In the genomic region with DNA sequence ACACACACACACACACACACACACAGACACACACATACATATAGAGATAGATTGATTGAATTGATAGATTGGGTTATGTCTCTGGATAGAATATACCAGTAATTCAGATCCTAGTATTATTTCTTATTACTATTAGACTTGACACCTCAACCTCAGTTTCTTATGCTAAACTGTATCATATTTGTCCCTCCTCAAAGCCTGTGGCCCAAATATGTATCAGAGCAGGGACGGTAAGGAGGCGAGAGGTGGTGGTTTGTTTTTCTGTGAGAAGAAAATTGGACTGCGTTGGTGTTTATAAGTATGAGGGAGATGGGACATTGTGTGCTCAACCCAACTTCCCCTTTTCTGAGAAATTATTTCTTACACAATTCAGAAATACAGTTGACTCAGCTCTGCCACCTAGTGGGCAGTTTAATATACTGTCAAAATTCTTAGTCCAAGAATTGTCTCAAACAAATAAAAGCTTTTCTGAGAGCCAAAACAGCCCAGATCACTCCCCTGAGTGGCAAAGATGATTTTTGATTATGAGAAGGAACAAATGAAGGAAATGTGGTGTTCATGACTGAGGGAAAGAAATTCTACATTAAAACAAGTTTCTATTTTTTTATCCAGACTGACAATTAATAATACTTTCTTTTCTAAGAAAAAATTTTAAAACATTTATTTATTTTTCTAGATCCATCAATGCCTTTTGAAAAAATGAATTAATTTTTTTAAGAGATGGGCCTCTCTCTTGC, we compare ENCODE assay signal across 1 cellular context.
TF ChIP-seq lines count a peak whose summit lies in the region.

No MANE protein-coding gene starts in this region.

TF ChIP-seq in HepG2, 621 proteins besides CTCF, POLR2A, EP300 and RAD21 (continued from another document):
- TF ChIP-seq MAFF (IDR thresholded peaks at IDR 0.05; ENCODE audit: low read depth, low read length) (peak; percentile 39; the same call in 1 of the 2 replicates), ZNF883 (CRISPR knock-in tag; IDR thresholded peaks at IDR 0.05; ENCODE audit: not compliant biosample characterization) (no peak), PPARG (CRISPR knock-in tag; conservative IDR thresholded peaks at IDR 0.05) (no peak), GATAD1 (CRISPR knock-in tag; IDR thresholded peaks at IDR 0.05) (no peak), ZIK1 (CRISPR knock-in tag; IDR thresholded peaks at IDR 0.05; ENCODE audit: borderline replicate concordance, low read depth) (no peak), ADNP (CRISPR knock-in tag; IDR thresholded peaks at IDR 0.05) (no peak), NKX3-1 (CRISPR knock-in tag; IDR thresholded peaks at IDR 0.05) (no peak), ZNF326 (CRISPR knock-in tag; IDR thresholded peaks at IDR 0.05; ENCODE audit: borderline replicate concordance) (no peak), ZNF563 (CRISPR knock-in tag; IDR thresholded peaks at IDR 0.05) (no peak), REXO4 (CRISPR knock-in tag; IDR thresholded peaks at IDR 0.05; ENCODE audit: borderline replicate concordance) (no peak), TAF15 (IDR thresholded peaks at IDR 0.05; ENCODE audit: low read depth, low read length, poor library complexity, severe bottlenecking) (no peak)
- TF ChIP-seq, protein P1, sequence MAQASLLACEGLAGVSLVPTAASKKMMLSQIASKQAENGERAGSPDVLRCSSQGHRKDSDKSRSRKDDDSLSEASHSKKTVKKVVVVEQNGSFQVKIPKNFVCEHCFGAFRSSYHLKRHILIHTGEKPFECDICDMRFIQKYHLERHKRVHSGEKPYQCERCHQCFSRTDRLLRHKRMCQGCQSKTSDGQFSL (CRISPR knock-in tag; IDR thresholded peaks at IDR 0.05) = no peak
- TF ChIP-seq, protein P2, sequence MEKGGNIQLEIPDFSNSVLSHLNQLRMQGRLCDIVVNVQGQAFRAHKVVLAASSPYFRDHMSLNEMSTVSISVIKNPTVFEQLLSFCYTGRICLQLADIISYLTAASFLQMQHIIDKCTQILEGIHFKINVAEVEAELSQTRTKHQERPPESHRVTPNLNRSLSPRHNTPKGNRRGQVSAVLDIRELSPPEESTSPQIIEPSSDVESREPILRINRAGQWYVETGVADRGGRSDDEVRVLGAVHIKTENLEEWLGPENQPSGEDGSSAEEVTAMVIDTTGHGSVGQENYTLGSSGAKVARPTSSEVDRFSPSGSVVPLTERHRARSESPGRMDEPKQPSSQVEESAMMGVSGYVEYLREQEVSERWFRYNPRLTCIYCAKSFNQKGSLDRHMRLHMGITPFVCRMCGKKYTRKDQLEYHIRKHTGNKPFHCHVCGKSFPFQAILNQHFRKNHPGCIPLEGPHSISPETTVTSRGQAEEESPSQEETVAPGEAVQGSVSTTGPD (CRISPR knock-in tag; IDR thresholded peaks at IDR 0.05) = no peak
- TF ChIP-seq, protein P3, sequence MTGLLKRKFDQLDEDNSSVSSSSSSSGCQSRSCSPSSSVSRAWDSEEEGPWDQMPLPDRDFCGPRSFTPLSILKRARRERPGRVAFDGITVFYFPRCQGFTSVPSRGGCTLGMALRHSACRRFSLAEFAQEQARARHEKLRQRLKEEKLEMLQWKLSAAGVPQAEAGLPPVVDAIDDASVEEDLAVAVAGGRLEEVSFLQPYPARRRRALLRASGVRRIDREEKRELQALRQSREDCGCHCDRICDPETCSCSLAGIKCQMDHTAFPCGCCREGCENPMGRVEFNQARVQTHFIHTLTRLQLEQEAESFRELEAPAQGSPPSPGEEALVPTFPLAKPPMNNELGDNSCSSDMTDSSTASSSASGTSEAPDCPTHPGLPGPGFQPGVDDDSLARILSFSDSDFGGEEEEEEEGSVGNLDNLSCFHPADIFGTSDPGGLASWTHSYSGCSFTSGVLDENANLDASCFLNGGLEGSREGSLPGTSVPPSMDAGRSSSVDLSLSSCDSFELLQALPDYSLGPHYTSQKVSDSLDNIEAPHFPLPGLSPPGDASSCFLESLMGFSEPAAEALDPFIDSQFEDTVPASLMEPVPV (CRISPR knock-in tag; IDR thresholded peaks at IDR 0.05) = no peak
TF ChIP-seq in HepG2: peak in this region for 11.
